28 cellular contexts compared by ENCODE assay signal in genomic region chr2:73930386-73930785, GRCh38. TPM values are rescaled to one million over a fixed set of nuclear protein-coding genes. Genes with fewer than 3 reads are reported as not detected.
DNase-seq lines count a peak whose midpoint lies in the region; ATAC-seq, FAIRE-seq and TF ChIP-seq lines count a peak whose summit lies in the region.
"Had no signal": no experiment of that assay in that cellular context is flagged by ENCODE, and none has a peak within 500 bp of the region (broad histone marks: within the 10 kb centered on the region; RNA-seq: fewer than 3 reads in every experiment).

No MANE protein-coding gene starts in this region.

- H3K4me1 Mint-ChIP-seq in activated T-helper 17 cell treated with anti-CD3 and anti-CD28 coated beads, Interleukin-2, amount 50 U/mL, for 72 hours = peaks cover 51% of the 10 kb centered on the region
- H3K4me1 Mint-ChIP-seq in stimulated activated memory B cell treated with anti-CD40 and anti-IgM and Interleukin-4, amounts not matched to agents 10 μg/mL and 1 μg/mL and 100 μg/mL, for 72 hours = peaks cover 51% of the 10 kb centered on the region

- H3K27ac ChIP-seq in DOHH2 (ENCODE audit: low read depth, low read length) (no peak overlapping the region), keratinocyte (ENCODE audit: control insufficient read depth, insufficient read depth, low read length) (no peak overlapping the region), stomach (no peak overlapping the region)
- H3K27ac ChIP-seq: HL-60, ovary, SJSA1, thyroid gland had no signal

- H3K4me2 ChIP-seq in DOHH2 (ENCODE audit: low read length) (peak overlapping the region; percentile 83), keratinocyte (ENCODE audit: control insufficient read depth, extremely low read depth, insufficient read depth, low read depth, low read length) (peak overlapping the region; percentile 22)

- H3K9me3 ChIP-seq in DOHH2 (ENCODE audit: control insufficient read depth, insufficient read depth, low read length) (peaks cover 4% of the 10 kb centered on the region), keratinocyte (ENCODE audit: control insufficient read depth, low read depth, low read length) (no peaks in the 10 kb centered on the region), stomach (no peaks in the 10 kb centered on the region)
- H3K9me3 ChIP-seq: ovary, SJSA1, thyroid gland had no signal

- H3K36me3 ChIP-seq in DOHH2 (ENCODE audit: control insufficient read depth, low read length) = peaks cover 78% of the 10 kb centered on the region
- peaks cover 1 to 3% of the 10 kb centered on the region in 2 experiments for H3K36me3 ChIP-seq in keratinocyte (ENCODE audit: control insufficient read depth in 2 of 2, extremely low read depth in 1 of 2, insufficient read depth in 2 of 2, low read length in 2 of 2)
- H3K36me3 ChIP-seq in stomach = peaks cover 0 to 36% (median 26%) of the 10 kb centered on the region in 4 donors
- H3K36me3 ChIP-seq: ovary had no signal

- no peak for TF ChIP-seq CTCF in DOHH2 (IDR thresholded peaks at IDR 0.05; ENCODE audit: low read depth, low read length, poor library complexity, severe bottlenecking)
- TF ChIP-seq CTCF in keratinocyte (optimal IDR thresholded peaks at IDR 0.05 in 1 of 3, IDR thresholded peaks at IDR 0.05 in 1 of 3, conservative IDR thresholded peaks at IDR 0.05 in 1 of 3; ENCODE audit: extremely low read depth in 1 of 3, insufficient read depth in 2 of 3, low read length in 3 of 3) = no peak
- TF ChIP-seq CTCF in stomach (IDR thresholded peaks at IDR 0.05) = no peak

- peaks cover 7% of the 10 kb centered on the region for H3K9me1 ChIP-seq in keratinocyte (ENCODE audit: control insufficient read depth, extremely low read depth, insufficient read depth, low read length)

- no peak for FAIRE-seq in keratinocyte (lab: Jason Lieb, UNC)
- FAIRE-seq: H54, RCC 7860 had no signal

- no peak for DNase-seq in keratinocyte (ENCODE audit: low read depth, low spot score)
- DNase-seq in stomach = no peak
- DNase-seq in COR-L47 (lab: John Stamatoyannopoulos, UW) = no peak
- DNase-seq: activated CD8-positive, alpha-beta T cell treated with anti-CD3 and anti-CD28 coated beads for 36 hours; DMS79; dorsolateral prefrontal cortex; head of caudate nucleus; left colon; naive B cell; NCI-H1048; NCI-H187; NCI-H2171 treated with DMSO at 0.1 percent for 48 hours; NCI-H526; ovary; stimulated activated CD4-positive, alpha-beta T cell treated with anti-CD3 and anti-CD28 coated beads, Interleukin-12 subunit alpha, Interleukin-12 subunit beta, amount 100 ng/mL, for 4 hours; stimulated activated CD4-positive, alpha-beta T cell treated with anti-CD3 and anti-CD28 coated beads, Interleukin-4, amount 100 ng/mL, for 24 hours; stimulated activated naive CD8-positive, alpha-beta T cell treated with anti-CD3 and anti-CD28 coated beads, Interleukin-15, Interleukin-2, amounts not matched to agents 100 U/mL and 50 U/mL, for 24 hours; T-cell; thyroid gland had no signal

- peaks cover 68% of the 10 kb centered on the region for H3K36me3 Mint-ChIP-seq in activated T-helper 17 cell treated with anti-CD3 and anti-CD28 coated beads, Interleukin-2, amount 50 U/mL, for 72 hours (ENCODE audit: low read depth)
- peaks cover 54% of the 10 kb centered on the region for H3K36me3 Mint-ChIP-seq in stimulated activated memory B cell treated with anti-CD40 and anti-IgM and Interleukin-4, amounts not matched to agents 10 μg/mL and 1 μg/mL and 100 μg/mL, for 72 hours

- no peak for TF ChIP-seq EP300 in stomach (IDR thresholded peaks at IDR 0.05)

- H2AFZ ChIP-seq in keratinocyte (ENCODE audit: control insufficient read depth, low read length) = no peak overlapping the region

- no peaks in the 10 kb centered on the region for H3K27me3 Mint-ChIP-seq in activated T-helper 17 cell treated with anti-CD3 and anti-CD28 coated beads, Interleukin-2, amount 50 U/mL, for 72 hours
- H3K27me3 Mint-ChIP-seq in stimulated activated memory B cell treated with anti-CD40 and anti-IgM and Interleukin-4, amounts not matched to agents 10 μg/mL and 1 μg/mL and 100 μg/mL, for 72 hours = no peaks in the 10 kb centered on the region
- H3K27me3 Mint-ChIP-seq: activated CD8-positive, alpha-beta T cell treated with anti-CD3 and anti-CD28 coated beads for 36 hours; naive B cell; T-cell had no signal

- H3K9ac ChIP-seq in keratinocyte (ENCODE audit: control insufficient read depth, extremely low read depth, insufficient read depth, low read length) = no peak overlapping the region

- no peaks in the 10 kb centered on the region for H3K9me3 Mint-ChIP-seq in activated T-helper 17 cell treated with anti-CD3 and anti-CD28 coated beads, Interleukin-2, amount 50 U/mL, for 72 hours
- H3K9me3 Mint-ChIP-seq in stimulated activated memory B cell treated with anti-CD40 and anti-IgM and Interleukin-4, amounts not matched to agents 10 μg/mL and 1 μg/mL and 100 μg/mL, for 72 hours = no peaks in the 10 kb centered on the region
- H3K9me3 Mint-ChIP-seq: activated CD8-positive, alpha-beta T cell treated with anti-CD3 and anti-CD28 coated beads for 36 hours; T-cell had no signal

- H3K4me3 ChIP-seq in DOHH2 (ENCODE audit: low read length) = no peak overlapping the region
- H3K4me3 ChIP-seq in keratinocyte (ENCODE audit: control insufficient read depth in 2 of 3, extremely low read depth in 1 of 3, insufficient read depth in 2 of 3, low read depth in 1 of 3, low read length in 3 of 3) = no peak overlapping the region
- H3K4me3 ChIP-seq in stomach = no peak overlapping the region
- H3K4me3 ChIP-seq: ovary, SJSA1, thyroid gland had no signal

- H3K9me2 ChIP-seq in DOHH2 (replicated peaks; ENCODE audit: control insufficient read depth, low read length) = no peaks in the 10 kb centered on the region

- H3F3A ChIP-seq in DOHH2 (ENCODE audit: control insufficient read depth, insufficient read depth) = peaks cover 8% of the 10 kb centered on the region; the same call in 1 of the 2 replicates

- no peak for TF ChIP-seq POLR2A in stomach (IDR thresholded peaks at IDR 0.05)

- H4K20me1 ChIP-seq in DOHH2 (ENCODE audit: control insufficient read depth, insufficient read depth, low read depth, low read length) = peaks cover 27% of the 10 kb centered on the region
- H4K20me1 ChIP-seq in keratinocyte (ENCODE audit: control insufficient read depth, extremely low read depth, insufficient read depth, low read length) = peaks cover 4% of the 10 kb centered on the region

- no peak overlapping the region for H3K27ac Mint-ChIP-seq in activated T-helper 17 cell treated with anti-CD3 and anti-CD28 coated beads, Interleukin-2, amount 50 U/mL, for 72 hours
- peak overlapping the region; percentile 8 for H3K27ac Mint-ChIP-seq in stimulated activated memory B cell treated with anti-CD40 and anti-IgM and Interleukin-4, amounts not matched to agents 10 μg/mL and 1 μg/mL and 100 μg/mL, for 72 hours

- dilution Hi-C loops in keratinocyte (cut with MboI; ENCODE audit: extremely low pct_ligation_motif_present, low sequenced_read_pairs) = no loop called here

- H3K27me3 ChIP-seq in DOHH2 (ENCODE audit: control insufficient read depth, low read length) = no peaks in the 10 kb centered on the region
- no peaks in the 10 kb centered on the region for H3K27me3 ChIP-seq in keratinocyte (ENCODE audit: control insufficient read depth, extremely low read depth, insufficient read depth, low read length)
- no peaks in the 10 kb centered on the region for H3K27me3 ChIP-seq in stomach
- H3K27me3 ChIP-seq: dorsolateral prefrontal cortex, ovary, SJSA1, thyroid gland had no signal

- 62 to 81% (median 71%) methylated on average over 2 of the region's 2 CpGs for WGBS in stomach, 5 donors

- intact Hi-C loops in stomach (cut with DNase I; ENCODE audit: low total_unique reads) = no loop called here

- H3K79me2 ChIP-seq in DOHH2 (ENCODE audit: control insufficient read depth, low read length) = peaks cover 85% of the 10 kb centered on the region
- H3K79me2 ChIP-seq in keratinocyte (ENCODE audit: control insufficient read depth, insufficient read depth, low read length) = peaks cover 79% of the 10 kb centered on the region

- H3K4me1 ChIP-seq in DOHH2 (ENCODE audit: control insufficient read depth, low read length) (peaks cover 39% of the 10 kb centered on the region), keratinocyte (ENCODE audit: control insufficient read depth, extremely low read depth, insufficient read depth, low read length) (peaks cover 65% of the 10 kb centered on the region), stomach (peaks cover 24 to 79% (median 44%) of the 10 kb centered on the region in 4 donors)

- no peak for ATAC-seq in activated T-helper 17 cell treated with anti-CD3 and anti-CD28 coated beads, Interleukin-2, amount 50 U/mL, for 72 hours (replicated peaks)
- ATAC-seq in stimulated activated memory B cell treated with anti-CD40 and anti-IgM and Interleukin-4, amounts not matched to agents 10 μg/mL and 1 μg/mL and 100 μg/mL, for 72 hours = no peak
- ATAC-seq in GM21723 (IDR thresholded peaks at IDR 0.05; ENCODE audit: unreplicated experiment) = no peak
- ATAC-seq: activated CD4-positive, CD25-positive, alpha-beta regulatory T cell treated with anti-CD3 and anti-CD28 coated beads, Interleukin-2, amount 50 U/mL, for 24 hours; activated CD8-positive, alpha-beta T cell treated with anti-CD3 and anti-CD28 coated beads for 36 hours; left colon; stimulated activated naive CD8-positive, alpha-beta T cell treated with anti-CD3 and anti-CD28 coated beads, Interleukin-15, Interleukin-2, amounts not matched to agents 100 U/mL and 50 U/mL, for 24 hours; T-cell had no signal

- H3K4me3 Mint-ChIP-seq in activated T-helper 17 cell treated with anti-CD3 and anti-CD28 coated beads, Interleukin-2, amount 50 U/mL, for 72 hours = peak overlapping the region; percentile 87
- no peak overlapping the region for H3K4me3 Mint-ChIP-seq in stimulated activated memory B cell treated with anti-CD40 and anti-IgM and Interleukin-4, amounts not matched to agents 10 μg/mL and 1 μg/mL and 100 μg/mL, for 72 hours

RNA-seq across cellular contexts. Expression of gene DGUOK, which starts 3.7 kb away (rescaled TPM):
- 10 to 100 TPM; 66.7 to 87.8 TPM for total RNA-seq in activated T-helper 17 cell treated with anti-CD3 and anti-CD28 coated beads, Interleukin-2, amount 50 U/mL, for 72 hours
- polyA plus RNA-seq in keratinocyte = 76.4 to 106 TPM (median 102 TPM) in 3 replicates
- polyA plus RNA-seq in keratinocyte (2011; ENCODE audit: low read depth) = 12.3 TPM
- 98.1 and 132 TPM in 2 replicates for polyA plus RNA-seq in keratinocyte (2011; cell fraction: cytosol; rRNA removed)
- polyA plus RNA-seq in keratinocyte (2011; cell fraction: nucleus; rRNA removed) = 50.9 and 59.2 TPM in 2 replicates
- polyA plus RNA-seq in keratinocyte (2012; ENCODE audit: low replicate concordance) = 75.0 and 100 TPM in 2 replicates
- 37.6 to 46.3 TPM (median 38.1 TPM) in 3 replicates for polyA minus RNA-seq in keratinocyte
- 36.4 TPM for polyA minus RNA-seq in keratinocyte (2011; cell fraction: cytosol; rRNA and poly(A)+ RNA removed)
- polyA minus RNA-seq in keratinocyte (2011; cell fraction: nucleus; rRNA and poly(A)+ RNA removed) = 18.3 and 21.2 TPM in 2 replicates
- total RNA-seq in stomach = 10 to 100 TPM in 2 of 5 donors, 1 to 10 TPM in 2, not detected in 1; 1.7 to 33.8 (median 14.1) TPM
- 10 to 100 TPM; 68.7 to 91.3 (median 84.9) TPM for polyA plus RNA-seq in stomach

RNA-seq across cellular contexts. Expression of gene ACTG2, which starts 37.6 kb away (rescaled TPM):
- not detected for total RNA-seq in activated T-helper 17 cell treated with anti-CD3 and anti-CD28 coated beads, Interleukin-2, amount 50 U/mL, for 72 hours
- 0.12 to 0.18 TPM in 2 of 3 replicates, not detected in the other for polyA plus RNA-seq in keratinocyte
- polyA plus RNA-seq in keratinocyte (2011; ENCODE audit: low read depth) = not detected
- 0.26 and 0.69 TPM in 2 replicates for polyA plus RNA-seq in keratinocyte (2011; cell fraction: cytosol; rRNA removed)
- polyA plus RNA-seq in keratinocyte (2011; cell fraction: nucleus; rRNA removed) = 0.47 and 0.93 TPM in 2 replicates
- polyA plus RNA-seq in keratinocyte (2012; ENCODE audit: low replicate concordance) = not detected in 2 replicates
- polyA minus RNA-seq in keratinocyte = 0.30 TPM in 1 of 3 replicates, not detected in the others
- not detected for polyA minus RNA-seq in keratinocyte (2011; cell fraction: cytosol; rRNA and poly(A)+ RNA removed)
- not detected in 2 replicates for polyA minus RNA-seq in keratinocyte (2011; cell fraction: nucleus; rRNA and poly(A)+ RNA removed)
- total RNA-seq in stomach = 1,000 to 10,000 TPM in 2 of 5 donors, 100 to 1,000 TPM in 3; 444 to 2,977 (median 978) TPM
- 1,000 to 10,000 TPM in 1 of 3 donors, 100 to 1,000 TPM in 2; 143 to 1,485 (median 206) TPM for polyA plus RNA-seq in stomach

RNA-seq across cellular contexts. Expression of gene TET3, which starts 54.3 kb away (rescaled TPM):
- total RNA-seq in activated T-helper 17 cell treated with anti-CD3 and anti-CD28 coated beads, Interleukin-2, amount 50 U/mL, for 72 hours = 10 to 100 TPM; 15.1 to 42.6 TPM
- 1.8 to 3.2 TPM (median 2.9 TPM) in 3 replicates for polyA plus RNA-seq in keratinocyte
- 2.4 TPM for polyA plus RNA-seq in keratinocyte (2011; ENCODE audit: low read depth)
- 1.1 and 1.5 TPM in 2 replicates for polyA plus RNA-seq in keratinocyte (2011; cell fraction: cytosol; rRNA removed)
- 8.3 and 9.1 TPM in 2 replicates for polyA plus RNA-seq in keratinocyte (2011; cell fraction: nucleus; rRNA removed)
- 4.1 and 5.9 TPM in 2 replicates for polyA plus RNA-seq in keratinocyte (2012; ENCODE audit: low replicate concordance)
- 3.2 to 15.1 TPM (median 5.7 TPM) in 3 replicates for polyA minus RNA-seq in keratinocyte
- polyA minus RNA-seq in keratinocyte (2011; cell fraction: cytosol; rRNA and poly(A)+ RNA removed) = 2.5 TPM
- polyA minus RNA-seq in keratinocyte (2011; cell fraction: nucleus; rRNA and poly(A)+ RNA removed) = 8.2 and 13.5 TPM in 2 replicates
- total RNA-seq in stomach = 10 to 100 TPM; 14.7 to 31.5 (median 17.8) TPM
- polyA plus RNA-seq in stomach = 1 to 10 TPM; 1.7 to 2.2 (median 1.8) TPM

Comparison
In these comparisons a context has a peak if more than half of its experiments do, and no peak if none do; other contexts are left out.
1. RNA of gene ACTG2, which starts 37.6 kb away (total RNA-seq): 444 to 2,977 TPM in stomach; not detected in activated T-helper 17 cell treated with anti-CD3 and anti-CD28 coated beads, Interleukin-2, amount 50 U/mL, for 72 hours; every median in the first group is over 100 times any median in the second.